In genomic region chr7:95330194-95331003, GRCh38 we compare ENCODE assay signal across 8 cellular contexts. TPM values are rescaled to one million over a fixed set of nuclear protein-coding genes. Genes with fewer than 3 reads are reported as not detected.
DNase-seq lines count a peak whose midpoint lies in the region; ATAC-seq, FAIRE-seq and TF ChIP-seq lines count a peak whose summit lies in the region.

No MANE protein-coding gene starts in this region.

- TF ChIP-seq CTCF in DND-41 (IDR thresholded peaks at IDR 0.05; ENCODE audit: borderline replicate concordance, extremely low read depth, low read length, poor library complexity, severe bottlenecking) (no peak), astrocyte (IDR thresholded peaks at IDR 0.05; ENCODE audit: insufficient read depth, low read depth, low read length) (no peak)

- H3K4me1 ChIP-seq in DND-41 (ENCODE audit: insufficient read depth, low read length) (peaks cover 15% of the 10 kb centered on the region), astrocyte (ENCODE audit: insufficient read depth, low read length) (peaks cover 4% of the 10 kb centered on the region)

- peak; percentile 11 for DNase-seq in DND-41
- DNase-seq in astrocyte (ENCODE audit: low read depth) = no peak
- peak; percentile 7 for DNase-seq in naive B cell
- no peak for DNase-seq in NCI-H146 (lab: John Stamatoyannopoulos, UW)
- DNase-seq in H7 = no peak
- DNase-seq in cerebellar nuclear complex (lab: John Stamatoyannopoulos, UW) = no peak

- peak; percentile 62 for FAIRE-seq in astrocyte (lab: Jason Lieb, UNC)

- ATAC-seq in DND-41 (ENCODE audit: insufficient read depth, low read depth) (peak; percentile 98), GM19467 (IDR thresholded peaks at IDR 0.05; ENCODE audit: unreplicated experiment) (peak; percentile 85), HG03469 (IDR thresholded peaks at IDR 0.05; ENCODE audit: unreplicated experiment) (peak; percentile 94), naive B cell (ENCODE audit: low read depth in 2 of 2) (peak; percentile 58 to 72)

- H3K27me3 Mint-ChIP-seq in astrocyte (ENCODE audit: low read depth, unreplicated experiment) (peaks cover 5% of the 10 kb centered on the region), naive B cell (peaks cover 16 to 17% (median 16%) of the 10 kb centered on the region in 3 donors)

- H3K9me3 ChIP-seq in DND-41 (ENCODE audit: insufficient read depth, low read length, severe bottlenecking) = no peaks in the 10 kb centered on the region
- peaks cover 3% of the 10 kb centered on the region for H3K9me3 ChIP-seq in astrocyte (ENCODE audit: insufficient read depth, low read depth, low read length)

- peak overlapping the region; percentile 57 for H3K9ac ChIP-seq in DND-41 (ENCODE audit: low read depth, low read length)
- H3K9ac ChIP-seq in astrocyte (ENCODE audit: low read length) = no peak overlapping the region

- H3K4me3 Mint-ChIP-seq in astrocyte (ENCODE audit: unreplicated experiment) = no peak overlapping the region
- H3K4me3 Mint-ChIP-seq in naive B cell = peak overlapping the region; percentile 26 to 84 (median 62)

- H3K27me3 ChIP-seq in DND-41 (ENCODE audit: insufficient read depth, low read length, poor library complexity) (no peaks in the 10 kb centered on the region), astrocyte (ENCODE audit: insufficient read depth, low read length) (no peaks in the 10 kb centered on the region), H7 (ENCODE audit: control insufficient read depth, insufficient read depth, low read length) (no peaks in the 10 kb centered on the region)

- peak overlapping the region; percentile 86 for H3K27ac ChIP-seq in DND-41 (ENCODE audit: low read length)
- no peak overlapping the region for H3K27ac ChIP-seq in astrocyte (ENCODE audit: low read depth, low read length)

- no peaks in the 10 kb centered on the region for H4K20me1 ChIP-seq in DND-41 (ENCODE audit: insufficient read depth, low read length)
- H4K20me1 ChIP-seq in astrocyte (ENCODE audit: insufficient read depth, low read length) = no peaks in the 10 kb centered on the region

- H3K36me3 ChIP-seq in DND-41 (ENCODE audit: insufficient read depth, low read length) (no peaks in the 10 kb centered on the region), astrocyte (ENCODE audit: insufficient read depth, low read length) (no peaks in the 10 kb centered on the region), H7 (replicated peaks; ENCODE audit: control insufficient read depth, insufficient read depth, low read length) (no peaks in the 10 kb centered on the region)

- H3K4me3 ChIP-seq in DND-41 (ENCODE audit: low read depth in 1 of 2, low read length in 2 of 2) = peak overlapping the region; percentile 22 to 59
- H3K4me3 ChIP-seq in astrocyte (ENCODE audit: insufficient read depth, low read depth, low read length) = no peak overlapping the region
- H3K4me3 ChIP-seq in H7 (ENCODE audit: insufficient read depth, low read depth, low read length) = no peak overlapping the region

- H3K4me1 Mint-ChIP-seq in astrocyte (ENCODE audit: low read depth, unreplicated experiment) (peaks cover 22% of the 10 kb centered on the region), naive B cell (peaks cover 10 to 14% (median 10%) of the 10 kb centered on the region in 3 donors)

- H3K79me2 ChIP-seq in DND-41 (ENCODE audit: insufficient read depth, low read length) = no peaks in the 10 kb centered on the region
- no peaks in the 10 kb centered on the region for H3K79me2 ChIP-seq in astrocyte (ENCODE audit: insufficient read depth, low read length)

- H3K27ac Mint-ChIP-seq in astrocyte (ENCODE audit: unreplicated experiment) = peak overlapping the region; percentile 41
- peak overlapping the region in 3 of 6 donors; percentile 1 to 73 (median 16) for H3K27ac Mint-ChIP-seq in naive B cell

- H3K36me3 Mint-ChIP-seq in astrocyte (ENCODE audit: low read depth, unreplicated experiment) (no peaks in the 10 kb centered on the region), naive B cell (peaks cover 0 to 14% of the 10 kb centered on the region in 2 donors)

- H2AFZ ChIP-seq in DND-41 (ENCODE audit: low read depth, low read length) = peak overlapping the region; percentile 97
- H2AFZ ChIP-seq in astrocyte (ENCODE audit: low read depth, low read length) = no peak overlapping the region

- H3K9me3 Mint-ChIP-seq in astrocyte (ENCODE audit: unreplicated experiment) = no peaks in the 10 kb centered on the region
- peaks cover 0 to 11% (median 0%) of the 10 kb centered on the region in 7 donors for H3K9me3 Mint-ChIP-seq in naive B cell

- H3K4me2 ChIP-seq in DND-41 (ENCODE audit: insufficient read depth, low read length) (peak overlapping the region; percentile 76), astrocyte (ENCODE audit: low read length) (peak overlapping the region; percentile 48)

RNA-seq across cellular contexts. Expression of gene PON1, which starts 6.1 kb away (rescaled TPM):
- 0.99 and 1.00 TPM in 2 replicates for total RNA-seq in astrocyte
- not detected for polyA plus RNA-seq in naive B cell (ENCODE audit: low read depth in 6 of 6)
- total RNA-seq in H7 (2014; rRNA removed; shearing (Covaris generic)) = not detected in 2 replicates

Comparison
In these comparisons a context has a peak if more than half of its experiments do, and no peak if none do; other contexts are left out.
1. DNase-seq: peak in DND-41 (single experiment) and naive B cell (single experiment); none in astrocyte (single experiment), NCI-H146 (single experiment), H7 (single experiment) and cerebellar nuclear complex (0 of 2).
2. H3K4me3 ChIP-seq: peak in DND-41 (2 of 2); none in astrocyte (single experiment) and H7 (single experiment).
3. Peak in every context shown above with its lines, with median percentiles within 50 percentile points of each other: ATAC-seq.